Comparison of ENCODE assay signal across 22 cellular contexts in the genomic region with DNA sequence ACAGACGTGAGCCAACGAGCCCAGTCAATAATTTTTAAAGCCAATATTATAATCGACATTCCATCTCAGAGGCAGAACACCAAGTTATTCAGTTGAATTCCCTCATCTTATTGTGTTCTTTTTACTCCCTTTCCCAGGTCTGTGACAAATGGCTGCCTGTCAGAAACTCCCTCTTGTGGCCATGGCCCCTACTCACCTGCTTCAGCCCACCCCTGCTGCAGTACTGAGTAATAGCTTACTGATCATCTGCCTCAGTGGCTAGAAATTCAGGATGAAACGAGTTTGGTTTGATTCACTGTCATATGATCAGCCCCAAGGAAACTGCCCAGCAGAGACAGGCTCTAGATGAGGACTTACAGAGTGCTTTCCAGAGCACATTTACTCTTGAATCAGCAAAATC. TPM values are rescaled to one million over a fixed set of nuclear protein-coding genes. Genes with fewer than 3 reads are reported as not detected.
"Had no signal": no experiment of that assay in that cellular context is flagged by ENCODE, and none has a peak within 500 bp of the region (broad histone marks: within the 10 kb centered on the region; RNA-seq: fewer than 3 reads in every experiment).

No MANE protein-coding gene starts in this region.

RNA-seq across cellular contexts. Expression of gene HSFY1, which starts 19.4 kb away (rescaled TPM):
- total RNA-seq: activated B cell treated with CpG ODN at 0.5 μM for 24 hours; activated CD4-positive, alpha-beta memory T cell treated with anti-CD3 and anti-CD28 coated beads for 36 hours; activated CD4-positive, alpha-beta T cell treated with anti-CD3 and anti-CD28 coated beads, Interleukin-2, amount 10 ng/mL, durations not matched to agents 24 days and 14 days; activated CD8-positive, alpha-beta memory T cell treated with anti-CD3 and anti-CD28 coated beads for 36 hours; activated CD8-positive, alpha-beta T cell treated with anti-CD3 and anti-CD28 coated beads for 36 hours; activated naive CD4-positive, alpha-beta T cell treated with anti-CD3 and anti-CD28 coated beads for 36 hours; activated naive CD4-positive, alpha-beta T cell treated with anti-CD3 and anti-CD28 coated beads, Interleukin-2, amount 50 U/mL, for 72 hours; activated naive CD8-positive, alpha-beta T cell treated with anti-CD3 and anti-CD28 coated beads for 36 hours; activated T-cell treated with anti-CD3 and anti-CD28 coated beads, Interleukin-2, amount 50 U/mL, for 4 hours; activated T-cell treated with anti-CD3 and anti-CD28 coated beads, Interleukin-2, amount 50 U/mL, for 72 hours; activated T-helper 1 cell treated with anti-CD3 and anti-CD28 coated beads, Interleukin-12 subunit alpha, Interleukin-12 subunit beta, Interleukin-2, Interleukin-4 antibody, amounts not matched to agents 30 ng/mL and 10 ng/mL and 1 ng/mL, durations not matched to agents 14 hours and 24 hours and 36 hours; activated T-helper 17 cell treated with anti-CD3 and anti-CD28 coated beads, Interleukin-2, amount 50 U/mL, for 72 hours; adrenal gland; aorta; astrocyte; body of pancreas; breast epithelium; cardiac septum; cerebellum; T-helper 1 cell treated with Interleukin-12 subunit alpha and Interleukin-12 subunit beta and Interleukin-4 antibody, amounts not matched to agents 30 ng/mL and 1 ng/mL, for 36 hours; T-helper 17 cell; T-helper 2 cell treated with Interferon-gamma antibody and Interleukin-4, amounts not matched to agents 100 ng/mL and 5 ng/mL, for 36 hours had no signal
- polyA plus RNA-seq: aorta had no signal
